Comparison of ENCODE assay signal across 19 cellular contexts in the genomic region with DNA sequence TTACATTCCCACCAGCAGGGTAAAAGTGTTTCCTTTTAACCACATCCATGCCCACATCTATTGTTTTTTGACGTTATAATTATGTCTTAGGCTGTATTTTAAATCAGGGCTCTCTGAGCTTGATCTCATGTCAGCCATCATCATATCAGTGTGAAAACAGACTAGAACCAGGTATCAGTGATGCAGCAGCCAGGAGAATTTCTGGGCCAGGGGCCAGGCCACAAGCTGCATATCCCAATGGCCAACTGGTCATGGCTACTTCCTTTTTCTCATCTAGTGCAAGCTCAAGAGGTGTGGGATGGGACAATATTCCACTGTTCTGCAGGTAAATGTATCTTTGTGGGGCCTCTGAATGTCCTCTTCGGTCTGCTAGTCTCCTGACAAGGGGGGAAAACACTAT.
A peak's percentile ranks its signal among the peaks of the same experiment; 100 is the strongest.
DNase-seq lines count a peak whose midpoint lies in the region; ATAC-seq and TF ChIP-seq lines count a peak whose summit lies in the region.
"Had no signal": no experiment of that assay in that cellular context is flagged by ENCODE, and none has a peak within 500 bp of the region (broad histone marks: within the 10 kb centered on the region; RNA-seq: fewer than 3 reads in every experiment).

No MANE protein-coding gene starts in this region.

- peak; percentile 35 for ATAC-seq in Right ventricle myocardium superior (ENCODE audit: poor library complexity)
- no peak for ATAC-seq in gastroesophageal sphincter
- peak in 1 of 4 donors; percentile 59 for ATAC-seq in psoas muscle
- ATAC-seq: activated CD8-positive, alpha-beta memory T cell treated with anti-CD3 and anti-CD28 coated beads, Interleukin-2, amount 10 ng/mL, durations not matched to agents 7 days and 5 days; effector memory CD8-positive, alpha-beta T cell; HCT116; stimulated activated effector memory CD8-positive, alpha-beta T cell treated with anti-CD3 and anti-CD28 coated beads, Interleukin-12 subunit alpha, Interleukin-12 subunit beta, amount 100 ng/mL, for 72 hours had no signal

- peak; percentile 51 for DNase-seq in Right ventricle myocardium superior
- DNase-seq in cardiac septum (ENCODE audit: low spot score) = no peak
- no peak for DNase-seq in psoas muscle
- DNase-seq in cortex of kidney (lab: John Stamatoyannopoulos, UW) = no peak
- DNase-seq in activated CD8-positive, alpha-beta memory T cell treated with anti-CD3 and anti-CD28 coated beads, Interleukin-2, amount 50 U/mL, for 48 hours = no peak
- DNase-seq in NCI-H2227 treated with DMSO at 0.1 percent for 48 hours (lab: John Stamatoyannopoulos, UW) = no peak
- DNase-seq in T-helper 1 cell = no peak
- DNase-seq: activated CD4-positive, CD25-positive, alpha-beta regulatory T cell treated with anti-CD3 and anti-CD28 coated beads, Interleukin-2, amount 50 U/mL, for 72 hours; activated CD8-positive, alpha-beta memory T cell treated with anti-CD3 and anti-CD28 coated beads, Interleukin-2, amount 10 ng/mL, durations not matched to agents 7 days and 5 days; activated effector memory CD4-positive, alpha-beta T cell treated with Interleukin-2 at 50 U/mL for 16 hours; cerebellar nuclear complex; DMS153; effector memory CD8-positive, alpha-beta T cell; NCI-H146; occipital lobe; upper lobe of left lung had no signal

- H3K4me1 ChIP-seq in gastroesophageal sphincter = peaks cover 8 to 42% (median 11%) of the 10 kb centered on the region in 3 donors
- H3K4me1 ChIP-seq in psoas muscle = peaks cover 45% of the 10 kb centered on the region

- 64 to 100% methylated on average over 1 of the region's 2 CpGs for WGBS in gastroesophageal sphincter (ENCODE audit: low coverage in 1 of 2), 2 donors
- 73 to 89% (median 87%) methylated on average over 2 of the region's 2 CpGs for WGBS in psoas muscle, 3 donors

- H3K9me3 ChIP-seq in gastroesophageal sphincter (no peaks in the 10 kb centered on the region), psoas muscle (no peaks in the 10 kb centered on the region)
- H3K9me3 ChIP-seq: upper lobe of left lung had no signal

- no peak for TF ChIP-seq EP300 in gastroesophageal sphincter (IDR thresholded peaks at IDR 0.05)

- no peak overlapping the region for H3K4me3 ChIP-seq in gastroesophageal sphincter
- no peak overlapping the region for H3K4me3 ChIP-seq in psoas muscle
- H3K4me3 ChIP-seq: upper lobe of left lung had no signal

- no peaks in the 10 kb centered on the region for H3K36me3 ChIP-seq in gastroesophageal sphincter
- no peaks in the 10 kb centered on the region for H3K36me3 ChIP-seq in psoas muscle (ENCODE audit: insufficient read depth in 1 of 2, low read depth in 1 of 2)
- H3K36me3 ChIP-seq: upper lobe of left lung had no signal

- TF ChIP-seq CTCF in gastroesophageal sphincter (IDR thresholded peaks at IDR 0.05) (no peak), psoas muscle (IDR thresholded peaks at IDR 0.05) (no peak)

- intact Hi-C loops in Right ventricle myocardium superior (cut with DNase I) (no loop called here), cardiac septum (cut with DNase I) (loop anchor here (5.0 kb wide), 1 partner anchor 230 kb away; the partner anchor contains the start of gene SOCS2), psoas muscle (cut with DNase I) (no loop called here)

- TF ChIP-seq POLR2A in gastroesophageal sphincter (IDR thresholded peaks at IDR 0.05) = no peak

- H3K27ac ChIP-seq in gastroesophageal sphincter (peak overlapping the region in 3 of 4 donors; percentile 76 to 79 (median 79)), psoas muscle (peak overlapping the region; percentile 80)

- H3K27me3 ChIP-seq in gastroesophageal sphincter = no peaks in the 10 kb centered on the region
- H3K27me3 ChIP-seq in psoas muscle (ENCODE audit: insufficient read depth in 3 of 3, low read length in 2 of 3) = no peaks in the 10 kb centered on the region
- H3K27me3 ChIP-seq: upper lobe of left lung had no signal
